In the genomic region with DNA sequence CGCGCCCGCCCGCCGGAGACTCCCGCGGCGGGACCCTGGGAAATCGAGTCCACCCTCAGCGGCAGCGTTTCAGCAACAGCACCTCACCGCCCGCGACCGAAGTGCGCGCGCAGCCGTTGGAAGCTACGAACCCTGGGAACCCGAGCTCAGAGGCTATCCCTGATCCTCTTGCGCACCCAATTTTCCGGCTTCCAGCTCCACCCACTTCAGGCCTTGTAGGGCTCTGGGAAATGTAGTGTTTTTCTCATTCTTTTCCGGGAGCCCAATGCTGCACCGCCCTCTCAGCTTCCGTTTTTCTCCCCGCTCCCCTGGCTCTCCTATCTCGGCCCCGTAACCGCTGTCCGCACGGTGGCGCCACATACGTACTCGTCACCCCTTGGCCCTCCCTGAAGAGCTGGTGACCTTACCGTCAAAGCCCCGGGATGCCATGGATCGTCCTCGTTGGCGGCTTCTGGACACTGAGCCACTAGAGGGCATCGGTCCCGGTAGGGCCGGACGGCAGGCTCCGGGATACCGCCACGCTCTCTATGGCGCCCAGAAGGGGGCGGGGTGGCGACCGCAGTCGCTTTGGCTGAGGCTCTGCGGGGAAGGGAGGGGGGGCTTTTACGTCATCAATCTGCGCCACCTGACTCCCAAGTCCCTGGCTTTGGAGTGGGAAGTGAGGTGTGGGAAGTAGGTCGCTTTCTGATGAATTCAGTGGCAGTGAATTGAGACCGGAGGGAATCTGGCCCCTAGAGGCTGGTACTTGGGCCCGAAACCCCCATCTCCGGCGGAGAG, we compare ENCODE assay signal across 8 cellular contexts. TPM values are rescaled to one million over a fixed set of nuclear protein-coding genes. Genes with fewer than 3 reads are reported as not detected.
DNase-seq lines count a peak whose midpoint lies in the region; ATAC-seq, FAIRE-seq and TF ChIP-seq lines count a peak whose summit lies in the region.

Gene ODR4 (plus strand): TSS at position 687 of the 777 bp plus-strand sequence. CDS start 3,948 bp downstream, outside the sequence.
Gene TPR (minus strand): TSS at position 102 of the 777 bp plus-strand sequence. CDS start 225 bp downstream, outside the sequence.

- peak; percentile 90 for ATAC-seq in GM21447 (IDR thresholded peaks at IDR 0.05; ENCODE audit: unreplicated experiment)

- intact Hi-C loops in endothelial cell of umbilical vein (cut with micrococcal nuclease) = loop anchor here (1.0 to 2.0 kb wide), 7 partner anchors 29 to 610 kb away; partner anchors contain the start of gene PTGS2

- peaks cover 21% of the 10 kb centered on the region for H3K4me1 ChIP-seq in OCI-LY3 (ENCODE audit: low read length)
- H3K4me1 ChIP-seq in endothelial cell of umbilical vein (ENCODE audit: control insufficient read depth, extremely low read depth, insufficient read depth, low read length) = peaks cover 18% of the 10 kb centered on the region

- H3K9ac ChIP-seq in OCI-LY3 (ENCODE audit: low read length) = peak within 1 kb of the TSS; percentile 93
- H3K9ac ChIP-seq in endothelial cell of umbilical vein (replicated peaks; ENCODE audit: extremely low read depth, insufficient read depth, low read length) = peak within 1 kb of the TSS; percentile 97

- H3K27ac ChIP-seq in OCI-LY3 (ENCODE audit: low read length) = peak within 1 kb of the TSS; percentile 81
- H3K27ac ChIP-seq in endothelial cell of umbilical vein (ENCODE audit: insufficient read depth, low read depth, low read length) = peak within 1 kb of the TSS; percentile 63

- H3K4me3 ChIP-seq in OCI-LY3 (ENCODE audit: low read length) (peak within 1 kb of the TSS; percentile 89), endothelial cell of umbilical vein (replicated peaks in 1 of 3; ENCODE audit: insufficient read depth in 1 of 3, low read depth in 1 of 3, low read length in 3 of 3) (peak within 1 kb of the TSS; percentile 65 to 91 (median 68))

- no TSS peak for BruUV-seq in endothelial cell of umbilical vein (replicated peaks; lab: Mats Ljungman, UMichigan)

- FAIRE-seq in D721Med (lab: Jason Lieb, UNC) (peak; percentile 96), endothelial cell of umbilical vein (lab: Jason Lieb, UNC) (peak; percentile 92)

- no peaks in the 10 kb centered on the region for H3K9me1 ChIP-seq in endothelial cell of umbilical vein (replicated peaks; ENCODE audit: control insufficient read depth, extremely low read depth, insufficient read depth, low read length)

- dilution Hi-C loops in endothelial cell of umbilical vein (cut with MboI; ENCODE audit: extremely low pct_ligation_motif_present, low sequenced_read_pairs) = no loop called here

- H3K79me2 ChIP-seq in OCI-LY3 (ENCODE audit: low read length) (peaks cover 79% of the 10 kb centered on the region), endothelial cell of umbilical vein (ENCODE audit: control insufficient read depth, insufficient read depth, low read length) (peaks cover 71% of the 10 kb centered on the region)

- H3K36me3 ChIP-seq in OCI-LY3 (replicated peaks; ENCODE audit: low read depth, low read length) (peaks cover 26% of the 10 kb centered on the region), endothelial cell of umbilical vein (ENCODE audit: control insufficient read depth in 2 of 2, extremely low read depth in 1 of 2, insufficient read depth in 2 of 2, low read length in 2 of 2) (peaks cover 0 to 2% of the 10 kb centered on the region in 2 experiments)

- peak; percentile 83 for TF ChIP-seq POLR2A in endothelial cell of umbilical vein (IDR thresholded peaks at IDR 0.05; ENCODE audit: low read depth, low read length)

- TF ChIP-seq CTCF in D721Med (IDR thresholded peaks at IDR 0.05; ENCODE audit: insufficient read depth, missing control alignments) = peak; percentile 99
- peak; percentile 100 for TF ChIP-seq CTCF in OCI-LY3 (IDR thresholded peaks at IDR 0.05; ENCODE audit: low read depth, low read length)
- TF ChIP-seq CTCF in endothelial cell of umbilical vein (IDR thresholded peaks at IDR 0.05; ENCODE audit: extremely low read depth in 1 of 2, insufficient read depth in 1 of 2, low read depth in 1 of 2, low read length in 2 of 2) = peak; percentile 90 to 98

- H3K9me3 ChIP-seq in OCI-LY3 (ENCODE audit: insufficient read depth, low read length) (no peaks in the 10 kb centered on the region), endothelial cell of umbilical vein (replicated peaks; ENCODE audit: control insufficient read depth, insufficient read depth, low read length) (no peaks in the 10 kb centered on the region)

- H2AFZ ChIP-seq in OCI-LY3 (ENCODE audit: low read depth, low read length) (peak within 1 kb of the TSS; percentile 93), endothelial cell of umbilical vein (ENCODE audit: low read depth, low read length) (peak within 1 kb of the TSS; percentile 49)

- DNase-seq in D721Med (ENCODE audit: insufficient read length, low spot score) (peak; percentile 72), HuH-7 (ENCODE audit: low spot score) (peak; percentile 86), activated T-cell treated with anti-CD3 and anti-CD28 coated beads for 1 hour (ENCODE audit: low read depth) (peak; percentile 94), endothelial cell of umbilical vein (ENCODE audit: low read depth, low spot score) (peak; percentile 99), middle frontal gyrus (ENCODE audit: extremely low spot score, low spot score) (peak; percentile 95)
- DNase-seq in stimulated activated CD8-positive, alpha-beta memory T cell treated with anti-CD3 and anti-CD28 coated beads, Interleukin-4, amount 100 ng/mL, for 1 hour (ENCODE audit: low read depth in 2 of 2, low spot score in 1 of 2) = peak; percentile 91

- CTCF ChIA-PET in endothelial cell of umbilical vein (lab: Charles Lee) = interaction anchor here (0.6 to 2.0 kb wide), 49 partner anchors 9 to 663 kb away, joined by 3 to 52 read pairs (median 5); partner anchors contain the start of gene PTGS2

- H3K4me2 ChIP-seq in OCI-LY3 (ENCODE audit: low read length) (peak within 1 kb of the TSS; percentile 84), endothelial cell of umbilical vein (ENCODE audit: insufficient read depth, low read length) (peak within 1 kb of the TSS; percentile 97)

- H4K20me1 ChIP-seq in OCI-LY3 (ENCODE audit: insufficient read depth, low read length) (peaks cover 14% of the 10 kb centered on the region), endothelial cell of umbilical vein (replicated peaks; ENCODE audit: control insufficient read depth, extremely low read depth, insufficient read depth, low read length) (no peaks in the 10 kb centered on the region)

- no peaks in the 10 kb centered on the region for H3K27me3 ChIP-seq in OCI-LY3 (ENCODE audit: low read depth, low read length)
- H3K27me3 ChIP-seq in endothelial cell of umbilical vein (ENCODE audit: control insufficient read depth in 2 of 2, insufficient read depth in 2 of 2, low read length in 2 of 2) = no peaks in the 10 kb centered on the region

- POLR2A ChIA-PET in endothelial cell of umbilical vein (lab: Charles Lee) = interaction anchor here (0.6 to 1.0 kb wide), 2 partner anchors 10 to 618 kb away, joined by 3 read pairs; no protein-coding TSS in a partner anchor

TF ChIP-seq in endothelial cell of umbilical vein, 7 proteins besides CTCF, POLR2A, EP300 and RAD21:
- TF ChIP-seq POLR2AphosphoS5 (IDR thresholded peaks at IDR 0.05; ENCODE audit: insufficient read depth, low read depth, low read length) = peak; percentile 83
- peak; percentile 8 for TF ChIP-seq FOS (IDR thresholded peaks at IDR 0.05; ENCODE audit: borderline replicate concordance, insufficient read depth, low read length)
- TF ChIP-seq MYC (IDR thresholded peaks at IDR 0.05; ENCODE audit: low read depth, low read length) = peak; percentile 33
- TF ChIP-seq, protein P1, sequence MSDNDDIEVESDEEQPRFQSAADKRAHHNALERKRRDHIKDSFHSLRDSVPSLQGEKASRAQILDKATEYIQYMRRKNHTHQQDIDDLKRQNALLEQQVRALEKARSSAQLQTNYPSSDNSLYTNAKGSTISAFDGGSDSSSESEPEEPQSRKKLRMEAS (IDR thresholded peaks at IDR 0.05; ENCODE audit: insufficient read depth, insufficient read length) = no peak

RNA-seq across cellular contexts. Expression of gene ODR4, which starts in this region (rescaled TPM):
- total RNA-seq in endothelial cell of umbilical vein = 17.3 and 18.6 TPM in 2 replicates
- 4.9 and 6.0 TPM in 2 replicates for polyA plus RNA-seq in endothelial cell of umbilical vein
- 8.2 and 10.1 TPM in 2 replicates for polyA plus RNA-seq in endothelial cell of umbilical vein (2011; cell fraction: cytosol; rRNA removed)
- 25.4 and 36.0 TPM in 2 replicates for polyA plus RNA-seq in endothelial cell of umbilical vein (2011; cell fraction: nucleus; rRNA removed)
- 12.6 and 14.8 TPM in 2 replicates for polyA plus RNA-seq in endothelial cell of umbilical vein (2012)
- polyA minus RNA-seq in endothelial cell of umbilical vein = 6.0 and 7.2 TPM in 2 replicates
- 9.7 TPM for polyA minus RNA-seq in endothelial cell of umbilical vein (2011; cell fraction: cytosol; rRNA and poly(A)+ RNA removed)
- 17.7 and 28.0 TPM in 2 replicates for polyA minus RNA-seq in endothelial cell of umbilical vein (2011; cell fraction: nucleus; rRNA and poly(A)+ RNA removed)

RNA-seq across cellular contexts. Expression of gene TPR, which starts in this region (rescaled TPM):
- total RNA-seq in endothelial cell of umbilical vein = 107 and 118 TPM in 2 replicates
- polyA plus RNA-seq in endothelial cell of umbilical vein = 49.4 and 61.3 TPM in 2 replicates
- polyA plus RNA-seq in endothelial cell of umbilical vein (2011; cell fraction: cytosol; rRNA removed) = 52.5 and 57.9 TPM in 2 replicates
- polyA plus RNA-seq in endothelial cell of umbilical vein (2011; cell fraction: nucleus; rRNA removed) = 169 and 212 TPM in 2 replicates
- 45.8 and 52.9 TPM in 2 replicates for polyA plus RNA-seq in endothelial cell of umbilical vein (2012)
- polyA minus RNA-seq in endothelial cell of umbilical vein = 166 and 181 TPM in 2 replicates
- 71.6 TPM for polyA minus RNA-seq in endothelial cell of umbilical vein (2011; cell fraction: cytosol; rRNA and poly(A)+ RNA removed)
- polyA minus RNA-seq in endothelial cell of umbilical vein (2011; cell fraction: nucleus; rRNA and poly(A)+ RNA removed) = 168 and 227 TPM in 2 replicates

Comparison
In these comparisons a context has a peak if more than half of its experiments do, and no peak if none do; other contexts are left out.
1. Peak in every context shown above with its lines: DNase-seq, ATAC-seq, H3K4me3 ChIP-seq and H3K27ac ChIP-seq.